1 cellular context compared by ENCODE assay signal in the genomic region with DNA sequence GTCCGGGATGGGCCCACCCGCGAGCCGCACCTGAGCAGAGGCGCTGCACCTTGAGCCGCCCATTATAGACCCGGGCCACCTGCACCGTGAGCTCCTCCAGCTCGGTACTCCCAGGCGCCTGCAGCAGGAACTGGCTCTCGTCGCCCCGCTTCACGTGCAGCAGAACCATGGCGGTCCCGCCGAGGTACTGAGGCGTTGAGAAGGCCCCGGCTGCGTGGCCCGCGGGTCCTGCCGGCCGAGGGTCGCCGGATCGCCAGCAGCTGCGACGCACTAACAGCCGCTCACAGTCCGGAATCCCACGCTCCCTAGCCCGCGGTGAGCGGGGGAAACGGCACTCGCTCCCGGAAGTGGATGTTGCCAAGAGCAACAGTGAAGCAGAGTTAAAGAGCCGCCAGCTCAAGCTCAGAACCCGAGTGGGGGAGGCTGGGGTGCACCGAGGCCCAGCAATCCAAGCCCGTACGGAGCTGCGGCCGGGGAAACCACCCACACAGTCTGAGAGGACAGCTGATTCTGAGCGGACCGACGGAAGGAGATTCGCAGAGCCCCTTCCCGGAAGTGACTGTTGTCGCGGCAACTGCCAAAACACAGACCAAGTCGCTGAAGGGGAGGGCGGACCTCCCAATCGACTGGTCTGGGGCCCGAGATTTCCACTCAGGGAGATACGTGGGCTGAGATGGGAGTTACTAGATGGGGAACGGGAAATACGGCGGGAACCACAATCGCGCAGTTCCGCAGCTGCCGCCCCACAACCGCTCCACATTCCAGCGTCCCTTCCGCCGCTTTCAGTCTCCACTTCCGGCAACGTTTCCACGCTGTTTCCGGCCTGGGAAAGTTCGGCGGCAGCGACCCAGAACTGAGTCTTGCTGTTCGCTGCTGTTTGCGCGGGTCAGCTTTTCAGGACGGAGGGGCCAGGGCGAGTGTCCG.
TF ChIP-seq lines count a peak whose summit lies in the region.

A gene with protein sequence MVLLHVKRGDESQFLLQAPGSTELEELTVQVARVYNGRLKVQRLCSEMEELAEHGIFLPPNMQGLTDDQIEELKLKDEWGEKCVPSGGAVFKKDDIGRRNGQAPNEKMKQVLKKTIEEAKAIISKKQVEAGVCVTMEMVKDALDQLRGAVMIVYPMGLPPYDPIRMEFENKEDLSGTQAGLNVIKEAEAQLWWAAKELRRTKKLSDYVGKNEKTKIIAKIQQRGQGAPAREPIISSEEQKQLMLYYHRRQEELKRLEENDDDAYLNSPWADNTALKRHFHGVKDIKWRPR (minus strand): TSS at position 303 of the 924 bp plus-strand sequence. CDS start 134 bp downstream, at position 169.

TF ChIP-seq in HEK293, 187 proteins besides CTCF, POLR2A, EP300 and RAD21 (continued from another document and continues in another):
- TF ChIP-seq, protein P1, sequence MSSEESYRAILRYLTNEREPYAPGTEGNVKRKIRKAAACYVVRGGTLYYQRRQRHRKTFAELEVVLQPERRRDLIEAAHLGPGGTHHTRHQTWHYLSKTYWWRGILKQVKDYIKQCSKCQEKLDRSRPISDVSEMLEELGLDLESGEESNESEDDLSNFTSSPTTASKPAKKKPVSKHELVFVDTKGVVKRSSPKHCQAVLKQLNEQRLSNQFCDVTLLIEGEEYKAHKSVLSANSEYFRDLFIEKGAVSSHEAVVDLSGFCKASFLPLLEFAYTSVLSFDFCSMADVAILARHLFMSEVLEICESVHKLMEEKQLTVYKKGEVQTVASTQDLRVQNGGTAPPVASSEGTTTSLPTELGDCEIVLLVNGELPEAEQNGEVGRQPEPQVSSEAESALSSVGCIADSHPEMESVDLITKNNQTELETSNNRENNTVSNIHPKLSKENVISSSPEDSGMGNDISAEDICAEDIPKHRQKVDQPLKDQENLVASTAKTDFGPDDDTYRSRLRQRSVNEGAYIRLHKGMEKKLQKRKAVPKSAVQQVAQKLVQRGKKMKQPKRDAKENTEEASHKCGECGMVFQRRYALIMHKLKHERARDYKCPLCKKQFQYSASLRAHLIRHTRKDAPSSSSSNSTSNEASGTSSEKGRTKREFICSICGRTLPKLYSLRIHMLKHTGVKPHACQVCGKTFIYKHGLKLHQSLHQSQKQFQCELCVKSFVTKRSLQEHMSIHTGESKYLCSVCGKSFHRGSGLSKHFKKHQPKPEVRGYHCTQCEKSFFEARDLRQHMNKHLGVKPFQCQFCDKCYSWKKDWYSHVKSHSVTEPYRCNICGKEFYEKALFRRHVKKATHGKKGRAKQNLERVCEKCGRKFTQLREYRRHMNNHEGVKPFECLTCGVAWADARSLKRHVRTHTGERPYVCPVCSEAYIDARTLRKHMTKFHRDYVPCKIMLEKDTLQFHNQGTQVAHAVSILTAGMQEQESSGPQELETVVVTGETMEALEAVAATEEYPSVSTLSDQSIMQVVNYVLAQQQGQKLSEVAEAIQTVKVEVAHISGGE (tag by site-specific recombination; conservative IDR thresholded peaks at IDR 0.05; ENCODE audit: low read depth): peak; percentile 100
- TF ChIP-seq, protein P2, sequence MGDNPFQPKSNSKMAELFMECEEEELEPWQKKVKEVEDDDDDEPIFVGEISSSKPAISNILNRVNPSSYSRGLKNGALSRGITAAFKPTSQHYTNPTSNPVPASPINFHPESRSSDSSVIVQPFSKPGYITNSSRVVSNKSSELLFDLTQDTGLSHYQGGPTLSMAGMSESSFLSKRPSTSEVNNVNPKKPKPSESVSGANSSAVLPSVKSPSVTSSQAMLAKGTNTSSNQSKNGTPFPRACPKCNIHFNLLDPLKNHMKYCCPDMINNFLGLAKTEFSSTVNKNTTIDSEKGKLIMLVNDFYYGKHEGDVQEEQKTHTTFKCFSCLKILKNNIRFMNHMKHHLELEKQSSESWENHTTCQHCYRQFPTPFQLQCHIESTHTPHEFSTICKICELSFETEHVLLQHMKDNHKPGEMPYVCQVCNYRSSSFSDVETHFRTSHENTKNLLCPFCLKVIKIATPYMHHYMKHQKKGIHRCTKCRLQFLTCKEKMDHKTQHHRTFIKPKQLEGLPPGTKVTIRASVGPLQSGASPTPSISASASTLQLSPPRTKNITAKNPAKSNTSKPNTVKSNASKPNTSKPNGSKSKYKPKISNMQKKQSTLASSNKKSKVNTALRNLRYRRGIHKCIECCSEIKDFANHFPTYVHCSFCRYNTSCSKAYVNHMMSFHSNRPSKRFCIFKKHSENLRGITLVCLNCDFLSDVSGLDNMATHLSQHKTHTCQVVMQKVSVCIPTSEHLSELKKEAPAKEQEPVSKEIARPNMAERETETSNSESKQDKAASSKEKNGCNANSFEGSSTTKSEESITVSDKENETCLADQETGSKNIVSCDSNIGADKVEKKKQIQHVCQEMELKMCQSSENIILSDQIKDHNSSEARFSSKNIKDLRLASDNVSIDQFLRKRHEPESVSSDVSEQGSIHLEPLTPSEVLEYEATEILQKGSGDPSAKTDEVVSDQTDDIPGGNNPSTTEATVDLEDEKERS (tag by site-specific recombination; IDR thresholded peaks at IDR 0.05): peak; percentile 65; the same call in 1 of the 2 replicates
- TF ChIP-seq ZBTB17 (tag by site-specific recombination; IDR thresholded peaks at IDR 0.05) (peak; percentile 99), SETDB1 (IDR thresholded peaks at IDR 0.05; ENCODE audit: insufficient read length, low read length) (no peak), TRIM28 (IDR thresholded peaks at IDR 0.05; ENCODE audit: borderline replicate concordance, low read length) (peak; percentile 97; the same call in 1 of the 2 replicates), ZNF391 (tag by site-specific recombination; IDR thresholded peaks at IDR 0.05; ENCODE audit: borderline replicate concordance, low read depth) (peak; percentile 53; the same call in 1 of the 2 replicates), ZNF76 (tag by site-specific recombination; IDR thresholded peaks at IDR 0.05; ENCODE audit: borderline replicate concordance, low read depth) (peak; percentile 94), ZNF169 (tag by site-specific recombination; IDR thresholded peaks at IDR 0.05) (no peak), GFI1B (tag by site-specific recombination; IDR thresholded peaks at IDR 0.05) (peak; percentile 36; the same call in 1 of the 2 replicates), ZBTB21 (tag by site-specific recombination; IDR thresholded peaks at IDR 0.05) (peak; percentile 89; the same call in 1 of the 2 replicates), ZNF16 (tag by site-specific recombination; IDR thresholded peaks at IDR 0.05; ENCODE audit: low read depth) (no peak), ZNF350 (tag by site-specific recombination; IDR thresholded peaks at IDR 0.05) (0 out of 2 replicates have a peak, but pooled peaks have one; percentile 36), FEZF1 (tag by site-specific recombination; IDR thresholded peaks at IDR 0.05) (peak; percentile 42; the same call in 1 of the 2 replicates), ZFP69B (tag by site-specific recombination; IDR thresholded peaks at IDR 0.05) (peak; percentile 60), KLF8 (tag by site-specific recombination; IDR thresholded peaks at IDR 0.05) (peak; percentile 96), ZNF501 (tag by site-specific recombination; IDR thresholded peaks at IDR 0.05) (no peak; the same call in 1 of the 2 replicates), SALL2 (tag by site-specific recombination; IDR thresholded peaks at IDR 0.05; ENCODE audit: borderline replicate concordance) (no peak), WT1 (tag by site-specific recombination; IDR thresholded peaks at IDR 0.05) (peak; percentile 55; the same call in 1 of the 2 replicates), ZNF571 (tag by site-specific recombination; IDR thresholded peaks at IDR 0.05) (no peak), MZF1 (tag by site-specific recombination; IDR thresholded peaks at IDR 0.05; ENCODE audit: borderline replicate concordance) (peak; percentile 67; the same call in 1 of the 2 replicates), OSR2 (tag by site-specific recombination; IDR thresholded peaks at IDR 0.05) (peak; percentile 51; the same call in 1 of the 2 replicates), ZNF629 (tag by site-specific recombination; IDR thresholded peaks at IDR 0.05) (peak; percentile 92)
- TF ChIP-seq, protein P3, sequence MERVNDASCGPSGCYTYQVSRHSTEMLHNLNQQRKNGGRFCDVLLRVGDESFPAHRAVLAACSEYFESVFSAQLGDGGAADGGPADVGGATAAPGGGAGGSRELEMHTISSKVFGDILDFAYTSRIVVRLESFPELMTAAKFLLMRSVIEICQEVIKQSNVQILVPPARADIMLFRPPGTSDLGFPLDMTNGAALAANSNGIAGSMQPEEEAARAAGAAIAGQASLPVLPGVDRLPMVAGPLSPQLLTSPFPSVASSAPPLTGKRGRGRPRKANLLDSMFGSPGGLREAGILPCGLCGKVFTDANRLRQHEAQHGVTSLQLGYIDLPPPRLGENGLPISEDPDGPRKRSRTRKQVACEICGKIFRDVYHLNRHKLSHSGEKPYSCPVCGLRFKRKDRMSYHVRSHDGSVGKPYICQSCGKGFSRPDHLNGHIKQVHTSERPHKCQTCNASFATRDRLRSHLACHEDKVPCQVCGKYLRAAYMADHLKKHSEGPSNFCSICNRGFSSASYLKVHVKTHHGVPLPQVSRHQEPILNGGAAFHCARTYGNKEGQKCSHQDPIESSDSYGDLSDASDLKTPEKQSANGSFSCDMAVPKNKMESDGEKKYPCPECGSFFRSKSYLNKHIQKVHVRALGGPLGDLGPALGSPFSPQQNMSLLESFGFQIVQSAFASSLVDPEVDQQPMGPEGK (tag by site-specific recombination; IDR thresholded peaks at IDR 0.05): peak; percentile 98
- TF ChIP-seq, protein P4, sequence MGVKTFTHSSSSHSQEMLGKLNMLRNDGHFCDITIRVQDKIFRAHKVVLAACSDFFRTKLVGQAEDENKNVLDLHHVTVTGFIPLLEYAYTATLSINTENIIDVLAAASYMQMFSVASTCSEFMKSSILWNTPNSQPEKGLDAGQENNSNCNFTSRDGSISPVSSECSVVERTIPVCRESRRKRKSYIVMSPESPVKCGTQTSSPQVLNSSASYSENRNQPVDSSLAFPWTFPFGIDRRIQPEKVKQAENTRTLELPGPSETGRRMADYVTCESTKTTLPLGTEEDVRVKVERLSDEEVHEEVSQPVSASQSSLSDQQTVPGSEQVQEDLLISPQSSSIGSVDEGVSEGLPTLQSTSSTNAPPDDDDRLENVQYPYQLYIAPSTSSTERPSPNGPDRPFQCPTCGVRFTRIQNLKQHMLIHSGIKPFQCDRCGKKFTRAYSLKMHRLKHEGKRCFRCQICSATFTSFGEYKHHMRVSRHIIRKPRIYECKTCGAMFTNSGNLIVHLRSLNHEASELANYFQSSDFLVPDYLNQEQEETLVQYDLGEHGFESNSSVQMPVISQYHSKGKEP (tag by site-specific recombination; IDR thresholded peaks at IDR 0.05): no peak
- TF ChIP-seq, protein P5, sequence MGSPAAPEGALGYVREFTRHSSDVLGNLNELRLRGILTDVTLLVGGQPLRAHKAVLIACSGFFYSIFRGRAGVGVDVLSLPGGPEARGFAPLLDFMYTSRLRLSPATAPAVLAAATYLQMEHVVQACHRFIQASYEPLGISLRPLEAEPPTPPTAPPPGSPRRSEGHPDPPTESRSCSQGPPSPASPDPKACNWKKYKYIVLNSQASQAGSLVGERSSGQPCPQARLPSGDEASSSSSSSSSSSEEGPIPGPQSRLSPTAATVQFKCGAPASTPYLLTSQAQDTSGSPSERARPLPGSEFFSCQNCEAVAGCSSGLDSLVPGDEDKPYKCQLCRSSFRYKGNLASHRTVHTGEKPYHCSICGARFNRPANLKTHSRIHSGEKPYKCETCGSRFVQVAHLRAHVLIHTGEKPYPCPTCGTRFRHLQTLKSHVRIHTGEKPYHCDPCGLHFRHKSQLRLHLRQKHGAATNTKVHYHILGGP (tag by site-specific recombination; IDR thresholded peaks at IDR 0.05): no peak
- TF ChIP-seq, protein P6, sequence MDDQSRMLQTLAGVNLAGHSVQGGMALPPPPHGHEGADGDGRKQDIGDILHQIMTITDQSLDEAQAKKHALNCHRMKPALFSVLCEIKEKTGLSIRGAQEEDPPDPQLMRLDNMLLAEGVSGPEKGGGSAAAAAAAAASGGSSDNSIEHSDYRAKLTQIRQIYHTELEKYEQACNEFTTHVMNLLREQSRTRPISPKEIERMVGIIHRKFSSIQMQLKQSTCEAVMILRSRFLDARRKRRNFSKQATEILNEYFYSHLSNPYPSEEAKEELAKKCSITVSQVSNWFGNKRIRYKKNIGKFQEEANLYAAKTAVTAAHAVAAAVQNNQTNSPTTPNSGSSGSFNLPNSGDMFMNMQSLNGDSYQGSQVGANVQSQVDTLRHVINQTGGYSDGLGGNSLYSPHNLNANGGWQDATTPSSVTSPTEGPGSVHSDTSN (CRISPR knock-in tag; IDR thresholded peaks at IDR 0.05): 0 out of 2 replicates have a peak, but pooled peaks have one; percentile 58
- TF ChIP-seq, protein P7, sequence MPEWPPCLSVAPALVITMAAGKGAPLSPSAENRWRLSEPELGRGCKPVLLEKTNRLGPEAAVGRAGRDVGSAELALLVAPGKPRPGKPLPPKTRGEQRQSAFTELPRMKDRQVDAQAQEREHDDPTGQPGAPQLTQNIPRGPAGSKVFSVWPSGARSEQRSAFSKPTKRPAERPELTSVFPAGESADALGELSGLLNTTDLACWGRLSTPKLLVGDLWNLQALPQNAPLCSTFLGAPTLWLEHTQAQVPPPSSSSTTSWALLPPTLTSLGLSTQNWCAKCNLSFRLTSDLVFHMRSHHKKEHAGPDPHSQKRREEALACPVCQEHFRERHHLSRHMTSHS (tag by site-specific recombination; IDR thresholded peaks at IDR 0.05): no peak
- TF ChIP-seq, protein P8, sequence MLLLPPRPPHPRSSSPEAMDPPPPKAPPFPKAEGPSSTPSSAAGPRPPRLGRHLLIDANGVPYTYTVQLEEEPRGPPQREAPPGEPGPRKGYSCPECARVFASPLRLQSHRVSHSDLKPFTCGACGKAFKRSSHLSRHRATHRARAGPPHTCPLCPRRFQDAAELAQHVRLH (tag by site-specific recombination; IDR thresholded peaks at IDR 0.05): peak; percentile 95
- TF ChIP-seq, protein P9, sequence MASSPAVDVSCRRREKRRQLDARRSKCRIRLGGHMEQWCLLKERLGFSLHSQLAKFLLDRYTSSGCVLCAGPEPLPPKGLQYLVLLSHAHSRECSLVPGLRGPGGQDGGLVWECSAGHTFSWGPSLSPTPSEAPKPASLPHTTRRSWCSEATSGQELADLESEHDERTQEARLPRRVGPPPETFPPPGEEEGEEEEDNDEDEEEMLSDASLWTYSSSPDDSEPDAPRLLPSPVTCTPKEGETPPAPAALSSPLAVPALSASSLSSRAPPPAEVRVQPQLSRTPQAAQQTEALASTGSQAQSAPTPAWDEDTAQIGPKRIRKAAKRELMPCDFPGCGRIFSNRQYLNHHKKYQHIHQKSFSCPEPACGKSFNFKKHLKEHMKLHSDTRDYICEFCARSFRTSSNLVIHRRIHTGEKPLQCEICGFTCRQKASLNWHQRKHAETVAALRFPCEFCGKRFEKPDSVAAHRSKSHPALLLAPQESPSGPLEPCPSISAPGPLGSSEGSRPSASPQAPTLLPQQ (tag by site-specific recombination; IDR thresholded peaks at IDR 0.05): peak; percentile 86
- TF ChIP-seq, protein P10, sequence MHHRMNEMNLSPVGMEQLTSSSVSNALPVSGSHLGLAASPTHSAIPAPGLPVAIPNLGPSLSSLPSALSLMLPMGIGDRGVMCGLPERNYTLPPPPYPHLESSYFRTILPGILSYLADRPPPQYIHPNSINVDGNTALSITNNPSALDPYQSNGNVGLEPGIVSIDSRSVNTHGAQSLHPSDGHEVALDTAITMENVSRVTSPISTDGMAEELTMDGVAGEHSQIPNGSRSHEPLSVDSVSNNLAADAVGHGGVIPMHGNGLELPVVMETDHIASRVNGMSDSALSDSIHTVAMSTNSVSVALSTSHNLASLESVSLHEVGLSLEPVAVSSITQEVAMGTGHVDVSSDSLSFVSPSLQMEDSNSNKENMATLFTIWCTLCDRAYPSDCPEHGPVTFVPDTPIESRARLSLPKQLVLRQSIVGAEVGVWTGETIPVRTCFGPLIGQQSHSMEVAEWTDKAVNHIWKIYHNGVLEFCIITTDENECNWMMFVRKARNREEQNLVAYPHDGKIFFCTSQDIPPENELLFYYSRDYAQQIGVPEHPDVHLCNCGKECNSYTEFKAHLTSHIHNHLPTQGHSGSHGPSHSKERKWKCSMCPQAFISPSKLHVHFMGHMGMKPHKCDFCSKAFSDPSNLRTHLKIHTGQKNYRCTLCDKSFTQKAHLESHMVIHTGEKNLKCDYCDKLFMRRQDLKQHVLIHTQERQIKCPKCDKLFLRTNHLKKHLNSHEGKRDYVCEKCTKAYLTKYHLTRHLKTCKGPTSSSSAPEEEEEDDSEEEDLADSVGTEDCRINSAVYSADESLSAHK (tag by site-specific recombination; IDR thresholded peaks at IDR 0.05): peak; percentile 71
